In the genomic region with DNA sequence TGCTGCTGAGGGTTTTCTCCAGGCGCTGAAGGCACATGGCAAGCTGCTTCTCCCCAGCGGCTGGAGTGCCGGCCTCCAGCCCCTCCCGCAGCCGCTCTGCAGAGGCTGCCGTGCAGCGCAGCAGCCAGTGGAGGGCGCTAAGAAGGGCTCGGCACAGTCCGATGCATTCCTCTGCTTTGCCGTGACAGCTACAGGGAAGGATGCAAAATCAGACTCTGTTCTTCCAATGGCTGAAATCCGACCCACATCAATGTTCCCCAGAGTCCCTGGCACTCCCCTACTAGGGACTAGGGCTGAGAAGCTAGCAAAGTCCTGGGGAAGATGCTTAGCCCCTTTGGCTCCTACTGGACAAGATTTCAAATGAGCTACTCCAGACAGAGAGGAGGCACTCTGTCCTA, we compare ENCODE assay signal across 1 cellular context.
TF ChIP-seq lines count a peak whose summit lies in the region.

No MANE protein-coding gene starts in this region.

TF ChIP-seq in K562, 482 proteins besides CTCF, POLR2A, EP300 and RAD21 (continues in another document):
- TF ChIP-seq EHMT2 (IDR thresholded peaks at IDR 0.05) (no peak), ZKSCAN8 (CRISPR knock-in tag; IDR thresholded peaks at IDR 0.05) (no peak), ZBTB26 (CRISPR knock-in tag; IDR thresholded peaks at IDR 0.05) (no peak), KLF16 (IDR thresholded peaks at IDR 0.05) (peak; percentile 7; the same call in 1 of the 2 replicates), SMC3 (conservative IDR thresholded peaks at IDR 0.05; ENCODE audit: insufficient read depth, low read depth, low read length) (peak; percentile 74), ZNF778 (CRISPR knock-in tag; IDR thresholded peaks at IDR 0.05) (no peak), CBX5 (IDR thresholded peaks at IDR 0.05; ENCODE audit: borderline replicate concordance, low read depth) (no peak), RB1 (IDR thresholded peaks at IDR 0.05; ENCODE audit: low read depth) (0 out of 2 replicates have a peak, but pooled peaks have one; percentile 49), BHLHE40 (IDR thresholded peaks at IDR 0.05; ENCODE audit: low read length) (peak; percentile 30; the same call in 1 of the 2 replicates), NUFIP1 (IDR thresholded peaks at IDR 0.05; ENCODE audit: partially characterized antibody) (no peak), HMGN3 (IDR thresholded peaks at IDR 0.05; ENCODE audit: borderline replicate concordance, extremely low read depth, insufficient read length, low read depth, low read length) (peak; percentile 64), CTBP1 (IDR thresholded peaks at IDR 0.05; ENCODE audit: borderline replicate concordance) (peak; percentile 49; the same call in 1 of the 2 replicates), JUND (IDR thresholded peaks at IDR 0.05; ENCODE audit: borderline replicate concordance, low read depth, low read length) (0 out of 2 replicates have a peak, but pooled peaks have one; percentile 32), JUND (tag; IDR thresholded peaks at IDR 0.05; ENCODE audit: borderline replicate concordance, low read depth, low read length) (no peak), CBX8 (IDR thresholded peaks at IDR 0.05; ENCODE audit: borderline replicate concordance, extremely low read depth, low read depth, low read length, poor library complexity, severe bottlenecking) (no peak), ZNF695 (CRISPR knock-in tag; IDR thresholded peaks at IDR 0.05) (no peak), ZNF407 (IDR thresholded peaks at IDR 0.05; ENCODE audit: low read depth) (no peak), SIN3A (IDR thresholded peaks at IDR 0.05; ENCODE audit: borderline replicate concordance in 2 of 2, control insufficient read depth in 1 of 2, low read depth in 2 of 2, low read length in 2 of 2) (0 out of 4 replicates have a peak, but pooled peaks of 1 of the 2 experiments have one; percentile 22), ZNF165 (CRISPR knock-in tag; IDR thresholded peaks at IDR 0.05; ENCODE audit: borderline replicate concordance) (no peak), CBX3 (IDR thresholded peaks at IDR 0.05; ENCODE audit: borderline replicate concordance in 1 of 2, low read length in 2 of 2) (no peak), ZNF146 (CRISPR knock-in tag; IDR thresholded peaks at IDR 0.05; ENCODE audit: unreplicated experiment) (no peak), ZKSCAN1 (IDR thresholded peaks at IDR 0.05; ENCODE audit: low read depth, low read length) (0 out of 2 replicates have a peak, but pooled peaks have one; percentile 18), ZNF232 (CRISPR knock-in tag; IDR thresholded peaks at IDR 0.05) (no peak), THRB (CRISPR knock-in tag; conservative IDR thresholded peaks at IDR 0.05) (no peak), RCOR1 (IDR thresholded peaks at IDR 0.05; ENCODE audit: borderline replicate concordance in 1 of 2, low read depth in 2 of 2, low read length in 2 of 2) (peak in 1 of 2 experiments; percentile 49; a peak in 1 of 4 replicates), MAFK (IDR thresholded peaks at IDR 0.05; ENCODE audit: low read length) (0 out of 2 replicates have a peak, but pooled peaks have one; percentile 4), TEAD4 (IDR thresholded peaks at IDR 0.05; ENCODE audit: low read length) (peak; percentile 25; the same call in 1 of the 2 replicates), TEAD4 (CRISPR knock-in tag; IDR thresholded peaks at IDR 0.05; ENCODE audit: borderline replicate concordance) (no peak), PHB2 (IDR thresholded peaks at IDR 0.05; ENCODE audit: low read depth) (no peak), MAZ (CRISPR knock-in tag; conservative IDR thresholded peaks at IDR 0.05 in 1 of 2, IDR thresholded peaks at IDR 0.05 in 1 of 2) (peak in 1 of 2 experiments; percentile 76; a peak in 1 of 4 replicates), YBX1 (IDR thresholded peaks at IDR 0.05) (no peak), ZNF3 (CRISPR knock-in tag; IDR thresholded peaks at IDR 0.05) (no peak), TBL1XR1 (IDR thresholded peaks at IDR 0.05; ENCODE audit: low read length in 2 of 2) (0 out of 4 replicates have a peak, but pooled peaks of 1 of the 2 experiments have one; percentile 25), ZNF639 (CRISPR knock-in tag; conservative IDR thresholded peaks at IDR 0.05 in 1 of 2, IDR thresholded peaks at IDR 0.05 in 1 of 2) (no peak), ZZZ3 (IDR thresholded peaks at IDR 0.05) (no peak), NEUROD1 (IDR thresholded peaks at IDR 0.05; ENCODE audit: borderline replicate concordance, low read depth, low read length, partially characterized antibody) (peak; percentile 33), MYC (IDR thresholded peaks at IDR 0.05; ENCODE audit: low read depth, low read length) (peak; percentile 29; the same call in 1 of the 2 replicates), MYC (CRISPR knock-in tag; IDR thresholded peaks at IDR 0.05; ENCODE audit: borderline replicate concordance, low read depth) (no peak)
- TF ChIP-seq, protein P1, sequence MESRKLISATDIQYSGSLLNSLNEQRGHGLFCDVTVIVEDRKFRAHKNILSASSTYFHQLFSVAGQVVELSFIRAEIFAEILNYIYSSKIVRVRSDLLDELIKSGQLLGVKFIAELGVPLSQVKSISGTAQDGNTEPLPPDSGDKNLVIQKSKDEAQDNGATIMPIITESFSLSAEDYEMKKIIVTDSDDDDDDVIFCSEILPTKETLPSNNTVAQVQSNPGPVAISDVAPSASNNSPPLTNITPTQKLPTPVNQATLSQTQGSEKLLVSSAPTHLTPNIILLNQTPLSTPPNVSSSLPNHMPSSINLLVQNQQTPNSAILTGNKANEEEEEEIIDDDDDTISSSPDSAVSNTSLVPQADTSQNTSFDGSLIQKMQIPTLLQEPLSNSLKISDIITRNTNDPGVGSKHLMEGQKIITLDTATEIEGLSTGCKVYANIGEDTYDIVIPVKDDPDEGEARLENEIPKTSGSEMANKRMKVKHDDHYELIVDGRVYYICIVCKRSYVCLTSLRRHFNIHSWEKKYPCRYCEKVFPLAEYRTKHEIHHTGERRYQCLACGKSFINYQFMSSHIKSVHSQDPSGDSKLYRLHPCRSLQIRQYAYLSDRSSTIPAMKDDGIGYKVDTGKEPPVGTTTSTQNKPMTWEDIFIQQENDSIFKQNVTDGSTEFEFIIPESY (CRISPR knock-in tag; IDR thresholded peaks at IDR 0.05) = peak; percentile 57; the same call in 1 of the 2 replicates
- TF ChIP-seq, protein P2, sequence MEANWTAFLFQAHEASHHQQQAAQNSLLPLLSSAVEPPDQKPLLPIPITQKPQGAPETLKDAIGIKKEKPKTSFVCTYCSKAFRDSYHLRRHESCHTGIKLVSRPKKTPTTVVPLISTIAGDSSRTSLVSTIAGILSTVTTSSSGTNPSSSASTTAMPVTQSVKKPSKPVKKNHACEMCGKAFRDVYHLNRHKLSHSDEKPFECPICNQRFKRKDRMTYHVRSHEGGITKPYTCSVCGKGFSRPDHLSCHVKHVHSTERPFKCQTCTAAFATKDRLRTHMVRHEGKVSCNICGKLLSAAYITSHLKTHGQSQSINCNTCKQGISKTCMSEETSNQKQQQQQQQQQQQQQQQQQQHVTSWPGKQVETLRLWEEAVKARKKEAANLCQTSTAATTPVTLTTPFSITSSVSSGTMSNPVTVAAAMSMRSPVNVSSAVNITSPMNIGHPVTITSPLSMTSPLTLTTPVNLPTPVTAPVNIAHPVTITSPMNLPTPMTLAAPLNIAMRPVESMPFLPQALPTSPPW (CRISPR knock-in tag; IDR thresholded peaks at IDR 0.05) = peak; percentile 52; the same call in 1 of the 2 replicates
- TF ChIP-seq, protein P3, sequence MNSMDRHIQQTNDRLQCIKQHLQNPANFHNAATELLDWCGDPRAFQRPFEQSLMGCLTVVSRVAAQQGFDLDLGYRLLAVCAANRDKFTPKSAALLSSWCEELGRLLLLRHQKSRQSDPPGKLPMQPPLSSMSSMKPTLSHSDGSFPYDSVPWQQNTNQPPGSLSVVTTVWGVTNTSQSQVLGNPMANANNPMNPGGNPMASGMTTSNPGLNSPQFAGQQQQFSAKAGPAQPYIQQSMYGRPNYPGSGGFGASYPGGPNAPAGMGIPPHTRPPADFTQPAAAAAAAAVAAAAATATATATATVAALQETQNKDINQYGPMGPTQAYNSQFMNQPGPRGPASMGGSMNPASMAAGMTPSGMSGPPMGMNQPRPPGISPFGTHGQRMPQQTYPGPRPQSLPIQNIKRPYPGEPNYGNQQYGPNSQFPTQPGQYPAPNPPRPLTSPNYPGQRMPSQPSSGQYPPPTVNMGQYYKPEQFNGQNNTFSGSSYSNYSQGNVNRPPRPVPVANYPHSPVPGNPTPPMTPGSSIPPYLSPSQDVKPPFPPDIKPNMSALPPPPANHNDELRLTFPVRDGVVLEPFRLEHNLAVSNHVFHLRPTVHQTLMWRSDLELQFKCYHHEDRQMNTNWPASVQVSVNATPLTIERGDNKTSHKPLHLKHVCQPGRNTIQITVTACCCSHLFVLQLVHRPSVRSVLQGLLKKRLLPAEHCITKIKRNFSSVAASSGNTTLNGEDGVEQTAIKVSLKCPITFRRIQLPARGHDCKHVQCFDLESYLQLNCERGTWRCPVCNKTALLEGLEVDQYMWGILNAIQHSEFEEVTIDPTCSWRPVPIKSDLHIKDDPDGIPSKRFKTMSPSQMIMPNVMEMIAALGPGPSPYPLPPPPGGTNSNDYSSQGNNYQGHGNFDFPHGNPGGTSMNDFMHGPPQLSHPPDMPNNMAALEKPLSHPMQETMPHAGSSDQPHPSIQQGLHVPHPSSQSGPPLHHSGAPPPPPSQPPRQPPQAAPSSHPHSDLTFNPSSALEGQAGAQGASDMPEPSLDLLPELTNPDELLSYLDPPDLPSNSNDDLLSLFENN (IDR thresholded peaks at IDR 0.05; ENCODE audit: low read depth in 2 of 2, low read length in 2 of 2) = no peak
